Comparison of ENCODE assay signal across 14 cellular contexts in the genomic region with DNA sequence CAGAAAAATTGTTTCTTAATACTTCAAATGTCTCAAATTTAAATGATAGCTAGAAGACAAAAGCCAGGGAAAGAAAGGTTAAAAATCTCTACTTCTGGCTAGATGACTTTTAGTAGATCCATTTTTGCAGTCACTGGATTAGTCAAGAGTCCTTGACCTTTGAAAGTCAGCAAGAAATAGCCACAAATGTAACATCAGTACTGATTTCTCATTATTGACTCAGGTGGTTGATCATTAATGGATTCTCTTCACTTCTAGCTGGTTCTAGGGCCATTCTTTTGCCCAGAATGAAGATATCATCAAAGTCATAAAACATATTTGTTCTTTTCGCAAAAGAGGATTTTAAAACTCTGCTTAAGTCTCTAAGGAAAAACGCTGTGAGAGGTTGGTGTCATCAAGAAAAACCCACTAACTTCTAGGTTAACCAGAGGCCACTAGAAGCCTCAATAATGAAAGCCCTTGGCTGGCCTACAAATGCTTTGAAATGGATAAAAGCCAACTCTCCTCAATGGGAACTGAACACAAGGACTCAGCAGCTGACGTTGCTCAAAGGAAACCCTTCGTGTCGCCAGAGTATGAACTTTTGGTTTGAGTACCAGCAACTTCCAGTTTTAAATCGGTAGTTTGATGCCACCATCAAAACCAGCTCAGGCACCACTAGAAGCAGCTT.
A peak's percentile ranks its signal among the peaks of the same experiment; 100 is the strongest.
DNase-seq lines count a peak whose midpoint lies in the region; ATAC-seq lines count a peak whose summit lies in the region.
"Had no signal": no experiment of that assay in that cellular context is flagged by ENCODE, and none has a peak within 500 bp of the region (broad histone marks: within the 10 kb centered on the region; RNA-seq: fewer than 3 reads in every experiment).

No MANE protein-coding gene starts in this region.

- intact Hi-C loops in activated CD4-positive, alpha-beta T cell treated with anti-CD3 and anti-CD28 coated beads for 36 hours (cut with DNase I, micrococcal nuclease), result no loop called here
- intact Hi-C loops in aorta (cut with DNase I), result no loop called here

- WGBS in aorta, 2 donors, result 86 to 88% methylated on average over 6 of the region's 6 CpGs

- no peak overlapping the region for H3K27ac ChIP-seq in aorta (ENCODE audit: low read depth in 1 of 2, low read length in 2 of 2)
- H3K27ac ChIP-seq: neutrophil had no signal

- H3K4me1 ChIP-seq in aorta (ENCODE audit: control insufficient read depth in 1 of 2, insufficient read depth in 2 of 2, low read length in 2 of 2), result no peaks in the 10 kb centered on the region

- peaks cover 13% of the 10 kb centered on the region for H3K4me1 Mint-ChIP-seq in activated CD4-positive, alpha-beta T cell treated with anti-CD3 and anti-CD28 coated beads for 36 hours

- no peaks in the 10 kb centered on the region for H3K9me3 Mint-ChIP-seq in activated CD4-positive, alpha-beta T cell treated with anti-CD3 and anti-CD28 coated beads for 36 hours (ENCODE audit: low read depth)
- H3K9me3 Mint-ChIP-seq: activated T-helper 1 cell treated with anti-CD3 and anti-CD28 coated beads, Interleukin-12 subunit alpha, Interleukin-12 subunit beta, Interleukin-2, Interleukin-4 antibody, amounts not matched to agents 30 ng/mL and 10 ng/mL and 1 ng/mL, durations not matched to agents 14 hours and 24 hours and 36 hours had no signal

- no peaks in the 10 kb centered on the region for H3K36me3 Mint-ChIP-seq in activated CD4-positive, alpha-beta T cell treated with anti-CD3 and anti-CD28 coated beads for 36 hours (ENCODE audit: low read depth)

- no peak overlapping the region for H3K4me3 ChIP-seq in aorta (ENCODE audit: low read length in 2 of 2)
- H3K4me3 ChIP-seq: gastroesophageal sphincter, upper lobe of left lung had no signal

- H3K36me3 ChIP-seq in aorta (ENCODE audit: control insufficient read depth in 1 of 2, insufficient read depth in 2 of 2, low read length in 1 of 2), result no peaks in the 10 kb centered on the region
- H3K36me3 ChIP-seq: neutrophil, upper lobe of left lung had no signal

- POLR2A ChIA-PET in activated CD4-positive, alpha-beta T cell treated with anti-CD3 and anti-CD28 coated beads for 36 hours (lab: Charles Lee), result no interaction called here

- H3K27me3 Mint-ChIP-seq in activated CD4-positive, alpha-beta T cell treated with anti-CD3 and anti-CD28 coated beads for 36 hours, result no peaks in the 10 kb centered on the region

- peak overlapping the region; percentile 58 for H3K27ac Mint-ChIP-seq in activated CD4-positive, alpha-beta T cell treated with anti-CD3 and anti-CD28 coated beads for 36 hours
- H3K27ac Mint-ChIP-seq: activated T-helper 1 cell treated with anti-CD3 and anti-CD28 coated beads, Interleukin-12 subunit alpha, Interleukin-12 subunit beta, Interleukin-2, Interleukin-4 antibody, amounts not matched to agents 30 ng/mL and 10 ng/mL and 1 ng/mL, durations not matched to agents 14 hours and 24 hours and 36 hours had no signal

- peak; percentile 16 for DNase-seq in activated CD4-positive, alpha-beta T cell treated with anti-CD3 and anti-CD28 coated beads for 36 hours
- no peak for DNase-seq in activated CD4-positive, alpha-beta T cell treated with anti-CD3 and anti-CD28 coated beads, Interleukin-2, amount 50 U/mL, for 48 hours
- DNase-seq in HT-29 (ENCODE audit: low spot score), result peak; percentile 70
- DNase-seq in globus pallidus (ENCODE audit: low spot score), result peak; percentile 29
- DNase-seq in pons (ENCODE audit: low spot score), result peak; percentile 24
- no peak for DNase-seq in NCI-H1694 (lab: John Stamatoyannopoulos, UW)
- DNase-seq in aorta, result no peak
- DNase-seq: NCI-H2081, SK-N-SH, upper lobe of left lung had no signal

- no peak overlapping the region for H3K4me3 Mint-ChIP-seq in activated CD4-positive, alpha-beta T cell treated with anti-CD3 and anti-CD28 coated beads for 36 hours
- H3K4me3 Mint-ChIP-seq: activated T-helper 1 cell treated with anti-CD3 and anti-CD28 coated beads, Interleukin-12 subunit alpha, Interleukin-12 subunit beta, Interleukin-2, Interleukin-4 antibody, amounts not matched to agents 30 ng/mL and 10 ng/mL and 1 ng/mL, durations not matched to agents 14 hours and 24 hours and 36 hours had no signal

- ATAC-seq in activated CD4-positive, alpha-beta T cell treated with anti-CD3 and anti-CD28 coated beads for 36 hours, result peak; percentile 42
- ATAC-seq in GM19467 (IDR thresholded peaks at IDR 0.05; ENCODE audit: unreplicated experiment) (no peak), aorta (ENCODE audit: low FRiP score) (no peak)
- ATAC-seq: gastroesophageal sphincter had no signal

- CTCF ChIA-PET in activated CD4-positive, alpha-beta T cell treated with anti-CD3 and anti-CD28 coated beads for 36 hours (lab: Charles Lee), result interaction anchor here (1.3 kb wide), 1 partner anchor 22 kb away, joined by 4 read pairs; no protein-coding TSS in a partner anchor

- H3K9me3 ChIP-seq in aorta (ENCODE audit: control insufficient read depth, low read length), result no peaks in the 10 kb centered on the region
- H3K9me3 ChIP-seq: gastroesophageal sphincter, neutrophil, SK-N-SH, upper lobe of left lung had no signal

- no peaks in the 10 kb centered on the region for H3K27me3 ChIP-seq in aorta (ENCODE audit: control insufficient read depth in 1 of 2, insufficient read depth in 2 of 2, low read length in 1 of 2)
- H3K27me3 ChIP-seq: gastroesophageal sphincter, upper lobe of left lung had no signal

Comparison
In these comparisons a context has a peak if more than half of its experiments do, and no peak if none do; other contexts are left out.
1. DNase-seq: peak in activated CD4-positive, alpha-beta T cell treated with anti-CD3 and anti-CD28 coated beads for 36 hours (single experiment), HT-29 (single experiment), globus pallidus (single experiment) and pons (single experiment); none in activated CD4-positive, alpha-beta T cell treated with anti-CD3 and anti-CD28 coated beads, Interleukin-2, amount 50 U/mL, for 48 hours (0 of 2), NCI-H1694 (single experiment) and aorta (0 of 2).